In the genomic region with DNA sequence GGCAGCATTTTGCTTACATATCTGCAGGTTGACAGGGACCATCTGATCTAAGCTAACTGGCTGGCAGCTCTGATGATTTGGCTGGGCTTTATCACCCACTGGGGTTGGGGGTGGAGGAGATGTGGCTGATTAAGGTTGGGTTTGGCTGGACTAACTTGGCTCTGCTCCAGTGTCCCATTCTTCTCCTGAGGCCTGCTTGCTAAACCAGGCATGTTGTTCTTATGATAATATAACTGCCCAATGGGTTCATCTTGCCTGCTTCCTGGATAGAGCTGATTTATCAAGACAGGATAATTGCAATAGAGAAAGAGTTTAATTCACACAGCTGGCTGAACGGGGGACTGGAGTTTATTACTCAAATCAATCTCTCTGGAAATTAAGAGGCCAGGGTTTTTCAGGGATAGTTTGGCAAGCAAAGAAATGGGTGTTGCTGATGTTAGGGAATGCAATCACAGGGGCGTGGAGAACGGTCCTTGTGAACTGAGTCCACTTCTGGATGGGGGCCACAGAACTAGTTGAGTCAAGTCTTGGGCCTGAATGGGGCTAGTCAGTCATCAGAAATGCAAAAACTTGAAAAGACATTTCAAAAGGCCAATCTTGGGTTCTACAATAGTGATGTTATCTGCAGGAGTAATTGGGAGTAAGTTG, we compare ENCODE assay signal across 18 cellular contexts.
A peak's percentile ranks its signal among the peaks of the same experiment; 100 is the strongest.
DNase-seq lines count a peak whose midpoint lies in the region; ATAC-seq and TF ChIP-seq lines count a peak whose summit lies in the region.
"Had no signal": no experiment of that assay in that cellular context is flagged by ENCODE, and none has a peak within 500 bp of the region (broad histone marks: within the 10 kb centered on the region; RNA-seq: fewer than 3 reads in every experiment).

No MANE protein-coding gene starts in this region.

- H3K27me3 Mint-ChIP-seq in brain, result peaks cover 11% of the 10 kb centered on the region
- no peaks in the 10 kb centered on the region for H3K27me3 Mint-ChIP-seq in type B pancreatic cell
- H3K27me3 Mint-ChIP-seq: activated CD4-positive, alpha-beta T cell treated with anti-CD3 and anti-CD28 coated beads, Interleukin-2, amount 10 ng/mL, durations not matched to agents 7 days and 5 days; stimulated activated naive B cell treated with anti-CD40 and anti-IgM and Interleukin-4, amounts not matched to agents 10 μg/mL and 1 μg/mL and 100 μg/mL, for 72 hours had no signal

- ATAC-seq in HG03469 (IDR thresholded peaks at IDR 0.05; ENCODE audit: unreplicated experiment) (no peak), GM21390 (IDR thresholded peaks at IDR 0.05; ENCODE audit: unreplicated experiment) (no peak)
- ATAC-seq: stimulated activated naive B cell treated with anti-CD40 and anti-IgM and Interleukin-4, amounts not matched to agents 10 μg/mL and 1 μg/mL and 100 μg/mL, for 72 hours had no signal

- H3K4me3 Mint-ChIP-seq in brain (no peak overlapping the region), type B pancreatic cell (no peak overlapping the region)
- H3K4me3 Mint-ChIP-seq: activated CD4-positive, alpha-beta T cell treated with anti-CD3 and anti-CD28 coated beads, Interleukin-2, amount 10 ng/mL, durations not matched to agents 7 days and 5 days; CD14-positive monocyte; neural crest cell; stimulated activated naive B cell treated with anti-CD40 and anti-IgM and Interleukin-4, amounts not matched to agents 10 μg/mL and 1 μg/mL and 100 μg/mL, for 72 hours had no signal

- DNase-seq in COR-L47 (lab: John Stamatoyannopoulos, UW) (peak; percentile 48), NCI-H1694 (lab: John Stamatoyannopoulos, UW) (peak; percentile 34), NCI-H774 (lab: John Stamatoyannopoulos, UW) (peak; percentile 45), type B pancreatic cell (ENCODE audit: extremely low spot score, unreplicated experiment) (no peak)
- DNase-seq in effector CD8-positive, alpha-beta T cell (lab: John Stamatoyannopoulos, UW), result no peak
- DNase-seq: activated CD4-positive, alpha-beta T cell treated with anti-CD3 and anti-CD28 coated beads, Interleukin-2, amount 10 ng/mL, durations not matched to agents 7 days and 5 days; colonic mucosa; GF-D8; GOT3; left ventricle myocardium inferior; stimulated activated CD4-positive, alpha-beta T cell treated with anti-CD3 and anti-CD28 coated beads, Interleukin-1b, Interleukin-23, amount 100 ng/mL, for 48 hours; stimulated activated naive B cell treated with anti-CD40 and anti-IgM and Interleukin-4, amounts not matched to agents 10 μg/mL and 1 μg/mL and 100 μg/mL, for 72 hours had no signal

- H3K9me3 Mint-ChIP-seq in brain (peaks cover 4 to 16% (median 7%) of the 10 kb centered on the region in 5 experiments), type B pancreatic cell (peaks cover 17% of the 10 kb centered on the region)
- H3K9me3 Mint-ChIP-seq: activated CD4-positive, alpha-beta T cell treated with anti-CD3 and anti-CD28 coated beads, Interleukin-2, amount 10 ng/mL, durations not matched to agents 7 days and 5 days; activated T-helper 2 cell treated with anti-CD3 and anti-CD28 coated beads, Interferon-gamma antibody, Interleukin-2, Interleukin-4, amounts not matched to agents 10 μg/mL and 5 μg/mL and 100 μg/mL, durations not matched to agents 14 hours and 24 hours and 36 hours had no signal

- H3K27ac Mint-ChIP-seq in brain, result peak overlapping the region in 4 of 5 experiments; percentile 17 to 89 (median 42)
- H3K27ac Mint-ChIP-seq in type B pancreatic cell, result no peak overlapping the region
- H3K27ac Mint-ChIP-seq: activated CD4-positive, alpha-beta T cell treated with anti-CD3 and anti-CD28 coated beads, Interleukin-2, amount 10 ng/mL, durations not matched to agents 7 days and 5 days; activated T-helper 2 cell treated with anti-CD3 and anti-CD28 coated beads, Interferon-gamma antibody, Interleukin-2, Interleukin-4, amounts not matched to agents 10 μg/mL and 5 μg/mL and 100 μg/mL, durations not matched to agents 14 hours and 24 hours and 36 hours; stimulated activated naive B cell treated with anti-CD40 and anti-IgM and Interleukin-4, amounts not matched to agents 10 μg/mL and 1 μg/mL and 100 μg/mL, for 72 hours had no signal

- H3K36me3 Mint-ChIP-seq in brain (no peaks in the 10 kb centered on the region), type B pancreatic cell (no peaks in the 10 kb centered on the region)
- H3K36me3 Mint-ChIP-seq: CD14-positive monocyte; stimulated activated naive B cell treated with anti-CD40 and anti-IgM and Interleukin-4, amounts not matched to agents 10 μg/mL and 1 μg/mL and 100 μg/mL, for 72 hours had no signal

- H3K4me1 Mint-ChIP-seq in brain (peaks cover 19% of the 10 kb centered on the region), type B pancreatic cell (ENCODE audit: unreplicated experiment) (peaks cover 16% of the 10 kb centered on the region)
- H3K4me1 Mint-ChIP-seq: activated CD4-positive, alpha-beta T cell treated with anti-CD3 and anti-CD28 coated beads, Interleukin-2, amount 10 ng/mL, durations not matched to agents 7 days and 5 days; CD14-positive monocyte; neural crest cell; stimulated activated naive B cell treated with anti-CD40 and anti-IgM and Interleukin-4, amounts not matched to agents 10 μg/mL and 1 μg/mL and 100 μg/mL, for 72 hours had no signal

- TF ChIP-seq CTCF in brain (conservative IDR thresholded peaks at IDR 0.05) (no peak), type B pancreatic cell (conservative IDR thresholded peaks at IDR 0.05) (no peak)

Comparison
In these comparisons a context has a peak if more than half of its experiments do, and no peak if none do; other contexts are left out.
1. DNase-seq: peak in COR-L47 (single experiment), NCI-H1694 (single experiment) and NCI-H774 (single experiment); none in type B pancreatic cell (single experiment) and effector CD8-positive, alpha-beta T cell (single experiment).